Comparison of ENCODE assay signal across 1 cellular context in genomic region chr2:112683550-112684414, GRCh38.
TF ChIP-seq lines count a peak whose summit lies in the region.

No MANE protein-coding gene starts in this region.

TF ChIP-seq in K562, 482 proteins besides CTCF, POLR2A, EP300 and RAD21 (continued from another document and continues in another):
- TF ChIP-seq MBD1 (CRISPR knock-in tag; IDR thresholded peaks at IDR 0.05) (no peak), ZNF280A (IDR thresholded peaks at IDR 0.05; ENCODE audit: low read depth, partially characterized antibody) (no peak), THRAP3 (IDR thresholded peaks at IDR 0.05; ENCODE audit: borderline replicate concordance) (no peak), ZNF24 (IDR thresholded peaks at IDR 0.05) (no peak; the same call in 1 of the 2 replicates), SRSF1 (IDR thresholded peaks at IDR 0.05; ENCODE audit: low read depth, low read length) (no peak), MXI1 (IDR thresholded peaks at IDR 0.05; ENCODE audit: low read depth, low read length) (no peak), KAT7 (CRISPR knock-in tag; IDR thresholded peaks at IDR 0.05; ENCODE audit: borderline replicate concordance) (no peak), MXD1 (CRISPR knock-in tag; IDR thresholded peaks at IDR 0.05; ENCODE audit: borderline replicate concordance, poor library complexity, severe bottlenecking) (no peak), JUND (IDR thresholded peaks at IDR 0.05; ENCODE audit: borderline replicate concordance, low read depth, low read length) (peak; percentile 65), JUND (tag; IDR thresholded peaks at IDR 0.05; ENCODE audit: borderline replicate concordance, low read depth, low read length) (no peak; the same call in 2 of the 3 replicates), ELF4 (CRISPR knock-in tag; IDR thresholded peaks at IDR 0.05) (peak; percentile 56; the same call in 1 of the 2 replicates), ZNF75A (CRISPR knock-in tag; IDR thresholded peaks at IDR 0.05) (no peak), ASH1L (IDR thresholded peaks at IDR 0.05; ENCODE audit: borderline replicate concordance, low read depth, partially characterized antibody) (peak; percentile 48), IFI16 (CRISPR knock-in tag; IDR thresholded peaks at IDR 0.05) (no peak), ZNF277 (CRISPR knock-in tag; IDR thresholded peaks at IDR 0.05; ENCODE audit: borderline replicate concordance) (no peak), SRSF9 (IDR thresholded peaks at IDR 0.05; ENCODE audit: borderline replicate concordance, low read depth, low read length) (no peak), PCBP1 (IDR thresholded peaks at IDR 0.05; ENCODE audit: low read depth, low read length, poor library complexity, severe bottlenecking) (no peak), POLR2G (IDR thresholded peaks at IDR 0.05; ENCODE audit: low read depth, low read length) (no peak), NEUROD1 (IDR thresholded peaks at IDR 0.05; ENCODE audit: borderline replicate concordance, low read depth, low read length, partially characterized antibody) (peak; percentile 77), ZFP36 (IDR thresholded peaks at IDR 0.05; ENCODE audit: low read depth, low read length, partially characterized antibody) (no peak), ZNF140 (CRISPR knock-in tag; IDR thresholded peaks at IDR 0.05) (no peak), CBFB (CRISPR knock-in tag; IDR thresholded peaks at IDR 0.05) (no peak), ARID1B (IDR thresholded peaks at IDR 0.05) (peak; percentile 97), SMARCB1 (IDR thresholded peaks at IDR 0.05; ENCODE audit: insufficient read length, low read depth) (no peak), KLF13 (tag; IDR thresholded peaks at IDR 0.05; ENCODE audit: borderline replicate concordance, low read depth) (no peak), CBX5 (IDR thresholded peaks at IDR 0.05; ENCODE audit: borderline replicate concordance, low read depth) (no peak), ZNF655 (CRISPR knock-in tag; IDR thresholded peaks at IDR 0.05) (no peak), ZFP30 (CRISPR knock-in tag; IDR thresholded peaks at IDR 0.05; ENCODE audit: borderline replicate concordance) (no peak), POLR3G (IDR thresholded peaks at IDR 0.05; ENCODE audit: extremely low read depth, insufficient read length, insufficient replicate concordance) (no peak), MAFG (tag; conservative IDR thresholded peaks at IDR 0.05) (no peak), DDX20 (tag; IDR thresholded peaks at IDR 0.05; ENCODE audit: low read depth) (no peak), RBM22 (IDR thresholded peaks at IDR 0.05; ENCODE audit: low read depth, low read length, poor library complexity, severe bottlenecking) (no peak), GTF2A2 (tag; IDR thresholded peaks at IDR 0.05) (no peak), POU5F1 (IDR thresholded peaks at IDR 0.05; ENCODE audit: borderline replicate concordance, low read depth, low read length, partially characterized antibody) (no peak), TARDBP (IDR thresholded peaks at IDR 0.05) (peak; percentile 33; the same call in 1 of the 2 replicates), ELF1 (tag; IDR thresholded peaks at IDR 0.05) (peak; percentile 91), PKNOX1 (IDR thresholded peaks at IDR 0.05) (no peak), U2AF2 (optimal IDR thresholded peaks at IDR 0.05; ENCODE audit: low read depth, low read length) (no peak), CCAR2 (IDR thresholded peaks at IDR 0.05; ENCODE audit: low read depth, low read length) (no peak), HLTF (IDR thresholded peaks at IDR 0.05) (no peak), KDM4B (IDR thresholded peaks at IDR 0.05; ENCODE audit: borderline replicate concordance in 2 of 2, low read depth in 1 of 2) (no peak), STAG1 (CRISPR knock-in tag; IDR thresholded peaks at IDR 0.05; ENCODE audit: borderline replicate concordance) (no peak), SMAD4 (CRISPR knock-in tag; conservative IDR thresholded peaks at IDR 0.05) (peak; percentile 87), ID3 (CRISPR knock-in tag; IDR thresholded peaks at IDR 0.05) (no peak), ID3 (tag; IDR thresholded peaks at IDR 0.05) (no peak), POLR2B (IDR thresholded peaks at IDR 0.05; ENCODE audit: low read depth, partially characterized antibody) (no peak), RFX1 (IDR thresholded peaks at IDR 0.05) (no peak), CREB5 (CRISPR knock-in tag; IDR thresholded peaks at IDR 0.05) (no peak), SNAPC5 (CRISPR knock-in tag; IDR thresholded peaks at IDR 0.05) (no peak), CBX8 (IDR thresholded peaks at IDR 0.05; ENCODE audit: borderline replicate concordance, extremely low read depth, low read depth, low read length, poor library complexity, severe bottlenecking) (no peak), NR3C1 (CRISPR knock-in tag; IDR thresholded peaks at IDR 0.05) (no peak), ZNF583 (CRISPR knock-in tag; IDR thresholded peaks at IDR 0.05) (no peak), RUNX1 (IDR thresholded peaks at IDR 0.05; ENCODE audit: low read depth) (no peak)
- TF ChIP-seq, protein P1, sequence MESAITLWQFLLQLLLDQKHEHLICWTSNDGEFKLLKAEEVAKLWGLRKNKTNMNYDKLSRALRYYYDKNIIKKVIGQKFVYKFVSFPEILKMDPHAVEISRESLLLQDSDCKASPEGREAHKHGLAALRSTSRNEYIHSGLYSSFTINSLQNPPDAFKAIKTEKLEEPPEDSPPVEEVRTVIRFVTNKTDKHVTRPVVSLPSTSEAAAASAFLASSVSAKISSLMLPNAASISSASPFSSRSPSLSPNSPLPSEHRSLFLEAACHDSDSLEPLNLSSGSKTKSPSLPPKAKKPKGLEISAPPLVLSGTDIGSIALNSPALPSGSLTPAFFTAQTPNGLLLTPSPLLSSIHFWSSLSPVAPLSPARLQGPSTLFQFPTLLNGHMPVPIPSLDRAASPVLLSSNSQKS (CRISPR knock-in tag; IDR thresholded peaks at IDR 0.05): no peak
- TF ChIP-seq, protein P2, sequence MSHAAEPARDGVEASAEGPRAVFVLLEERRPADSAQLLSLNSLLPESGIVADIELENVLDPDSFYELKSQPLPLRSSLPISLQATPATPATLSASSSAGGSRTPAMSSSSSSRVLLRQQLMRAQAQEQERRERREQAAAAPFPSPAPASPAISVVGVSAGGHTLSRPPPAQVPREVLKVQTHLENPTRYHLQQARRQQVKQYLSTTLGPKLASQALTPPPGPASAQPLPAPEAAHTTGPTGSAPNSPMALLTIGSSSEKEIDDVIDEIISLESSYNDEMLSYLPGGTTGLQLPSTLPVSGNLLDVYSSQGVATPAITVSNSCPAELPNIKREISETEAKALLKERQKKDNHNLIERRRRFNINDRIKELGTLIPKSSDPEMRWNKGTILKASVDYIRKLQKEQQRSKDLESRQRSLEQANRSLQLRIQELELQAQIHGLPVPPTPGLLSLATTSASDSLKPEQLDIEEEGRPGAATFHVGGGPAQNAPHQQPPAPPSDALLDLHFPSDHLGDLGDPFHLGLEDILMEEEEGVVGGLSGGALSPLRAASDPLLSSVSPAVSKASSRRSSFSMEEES (CRISPR knock-in tag; IDR thresholded peaks at IDR 0.05): no peak; the same call in 1 of the 2 replicates
- TF ChIP-seq, protein P3, sequence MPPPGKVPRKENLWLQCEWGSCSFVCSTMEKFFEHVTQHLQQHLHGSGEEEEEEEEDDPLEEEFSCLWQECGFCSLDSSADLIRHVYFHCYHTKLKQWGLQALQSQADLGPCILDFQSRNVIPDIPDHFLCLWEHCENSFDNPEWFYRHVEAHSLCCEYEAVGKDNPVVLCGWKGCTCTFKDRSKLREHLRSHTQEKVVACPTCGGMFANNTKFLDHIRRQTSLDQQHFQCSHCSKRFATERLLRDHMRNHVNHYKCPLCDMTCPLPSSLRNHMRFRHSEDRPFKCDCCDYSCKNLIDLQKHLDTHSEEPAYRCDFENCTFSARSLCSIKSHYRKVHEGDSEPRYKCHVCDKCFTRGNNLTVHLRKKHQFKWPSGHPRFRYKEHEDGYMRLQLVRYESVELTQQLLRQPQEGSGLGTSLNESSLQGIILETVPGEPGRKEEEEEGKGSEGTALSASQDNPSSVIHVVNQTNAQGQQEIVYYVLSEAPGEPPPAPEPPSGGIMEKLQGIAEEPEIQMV (tag; conservative IDR thresholded peaks at IDR 0.05; ENCODE audit: low read depth): no peak
